In the genomic region with DNA sequence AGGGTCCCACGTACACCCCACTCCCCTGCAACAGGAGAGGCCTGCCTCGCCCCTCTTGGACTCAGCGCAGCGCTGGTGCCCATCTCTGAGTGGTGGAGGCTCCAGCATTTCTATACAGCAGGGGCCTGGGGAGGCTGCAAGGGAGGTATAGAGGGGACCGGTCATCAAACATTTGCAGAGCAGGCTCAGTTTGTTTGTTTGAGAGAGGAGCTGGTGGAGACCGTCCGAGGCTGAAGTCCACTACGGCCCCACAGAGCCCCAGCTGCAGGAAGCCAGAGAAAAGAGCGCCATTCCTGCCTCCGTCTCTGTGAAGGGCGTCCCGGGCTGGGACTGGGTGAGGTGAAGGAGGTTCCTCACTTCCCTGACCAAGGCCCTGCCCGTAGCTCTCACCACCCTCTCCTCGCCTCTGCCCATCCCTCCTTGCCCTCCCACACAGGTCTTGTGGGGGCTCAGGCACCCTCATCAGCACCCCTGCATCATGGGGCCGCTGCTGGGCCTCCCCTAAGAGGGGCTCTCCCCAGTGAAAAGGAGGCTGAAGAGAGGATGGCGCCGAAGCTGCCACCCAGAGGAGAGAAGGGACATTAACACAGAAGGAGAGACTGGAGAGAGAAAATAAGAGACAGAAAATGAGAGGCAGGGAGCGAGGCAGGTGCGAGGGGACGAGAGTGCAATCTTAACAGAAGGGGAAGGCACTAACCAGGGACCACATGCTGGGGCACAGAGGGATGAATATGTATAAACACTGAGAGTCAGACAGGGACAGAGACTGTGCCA, we compare ENCODE assay signal across 1 cellular context.
TF ChIP-seq lines count a peak whose summit lies in the region.

No MANE protein-coding gene starts in this region.

TF ChIP-seq in HepG2, 621 proteins besides CTCF, POLR2A, EP300 and RAD21 (continued from another document):
- TF ChIP-seq SOX13 (IDR thresholded peaks at IDR 0.05) (no peak), SOX13 (CRISPR knock-in tag; conservative IDR thresholded peaks at IDR 0.05 in 1 of 2, IDR thresholded peaks at IDR 0.05 in 1 of 2) (peak in 1 of 2 experiments; percentile 36; a peak in 1 of 4 replicates), TOPORS (CRISPR knock-in tag; IDR thresholded peaks at IDR 0.05) (peak; percentile 75; the same call in 1 of the 2 replicates), FOXO1 (CRISPR knock-in tag; IDR thresholded peaks at IDR 0.05) (peak; percentile 63), SOX5 (CRISPR knock-in tag; IDR thresholded peaks at IDR 0.05; ENCODE audit: borderline replicate concordance) (peak; percentile 28; the same call in 1 of the 2 replicates), EZH2 (conservative IDR thresholded peaks at IDR 0.05; ENCODE audit: low read depth, low read length) (no peak), IKZF4 (CRISPR knock-in tag; IDR thresholded peaks at IDR 0.05; ENCODE audit: borderline replicate concordance, low read depth, not compliant biosample characterization) (no peak), SMYD3 (CRISPR knock-in tag; IDR thresholded peaks at IDR 0.05) (no peak), KAT8 (CRISPR knock-in tag; IDR thresholded peaks at IDR 0.05) (no peak), ZNF256 (CRISPR knock-in tag; conservative IDR thresholded peaks at IDR 0.05) (0 out of 2 replicates have a peak, but pooled peaks have one; percentile 39), REST (IDR thresholded peaks at IDR 0.05; ENCODE audit: borderline replicate concordance in 1 of 2, low read depth in 1 of 2, low read length in 2 of 2) (0 out of 4 replicates have a peak, but pooled peaks of 1 of the 2 experiments have one; percentile 25), DR1 (CRISPR knock-in tag; IDR thresholded peaks at IDR 0.05) (no peak), ZNF687 (CRISPR knock-in tag; IDR thresholded peaks at IDR 0.05) (peak; percentile 90), BCL6 (CRISPR knock-in tag; IDR thresholded peaks at IDR 0.05) (peak; percentile 47; the same call in 1 of the 2 replicates), ZNF296 (CRISPR knock-in tag; conservative IDR thresholded peaks at IDR 0.05) (peak; percentile 10; the same call in 1 of the 2 replicates), ZNF205 (CRISPR knock-in tag; IDR thresholded peaks at IDR 0.05) (peak; percentile 81), ZSCAN20 (CRISPR knock-in tag; IDR thresholded peaks at IDR 0.05; ENCODE audit: borderline replicate concordance) (0 out of 2 replicates have a peak, but pooled peaks have one; percentile 41), WIZ (CRISPR knock-in tag; IDR thresholded peaks at IDR 0.05) (0 out of 2 replicates have a peak, but pooled peaks have one; percentile 58), SP5 (CRISPR knock-in tag; IDR thresholded peaks at IDR 0.05; ENCODE audit: borderline replicate concordance, low read depth) (peak; percentile 27; the same call in 1 of the 2 replicates), MED8 (CRISPR knock-in tag; IDR thresholded peaks at IDR 0.05; ENCODE audit: insufficient replicate concordance) (peak; percentile 53), POLR2AphosphoS2 (IDR thresholded peaks at IDR 0.05; ENCODE audit: low read depth, low read length) (no peak), ZFY (CRISPR knock-in tag; IDR thresholded peaks at IDR 0.05) (peak; percentile 67), ZNF501 (CRISPR knock-in tag; IDR thresholded peaks at IDR 0.05) (peak; percentile 70), ZNF766 (CRISPR knock-in tag; IDR thresholded peaks at IDR 0.05; ENCODE audit: borderline replicate concordance) (peak; percentile 71; the same call in 1 of the 2 replicates), ZBTB20 (CRISPR knock-in tag; IDR thresholded peaks at IDR 0.05; ENCODE audit: borderline replicate concordance, low read depth) (peak; percentile 86), ZNF232 (CRISPR knock-in tag; IDR thresholded peaks at IDR 0.05; ENCODE audit: borderline replicate concordance) (peak; percentile 52; the same call in 1 of the 2 replicates), ZNF567 (CRISPR knock-in tag; IDR thresholded peaks at IDR 0.05; ENCODE audit: borderline replicate concordance) (0 out of 2 replicates have a peak, but pooled peaks have one; percentile 22), ETV6 (CRISPR knock-in tag; conservative IDR thresholded peaks at IDR 0.05) (no peak), CREM (IDR thresholded peaks at IDR 0.05) (peak; percentile 54; the same call in 1 of the 2 replicates), CREM (CRISPR knock-in tag; IDR thresholded peaks at IDR 0.05) (no peak), MYC (CRISPR knock-in tag; IDR thresholded peaks at IDR 0.05; ENCODE audit: borderline replicate concordance) (peak; percentile 47; the same call in 1 of the 2 replicates), THRA (CRISPR knock-in tag; IDR thresholded peaks at IDR 0.05; ENCODE audit: borderline replicate concordance) (peak; percentile 52; the same call in 1 of the 2 replicates), ZNF574 (CRISPR knock-in tag; IDR thresholded peaks at IDR 0.05) (peak; percentile 65; the same call in 1 of the 2 replicates), KLF13 (CRISPR knock-in tag; IDR thresholded peaks at IDR 0.05) (no peak), PHF8 (CRISPR knock-in tag; IDR thresholded peaks at IDR 0.05) (no peak), ZNF557 (CRISPR knock-in tag; IDR thresholded peaks at IDR 0.05) (peak; percentile 38; the same call in 1 of the 2 replicates), HNRNPLL (IDR thresholded peaks at IDR 0.05; ENCODE audit: low read depth, low read length, poor library complexity, severe bottlenecking) (peak; percentile 7), TCF12 (IDR thresholded peaks at IDR 0.05) (no peak), TCF12 (CRISPR knock-in tag; IDR thresholded peaks at IDR 0.05) (0 out of 2 replicates have a peak, but pooled peaks have one; percentile 36), ELF4 (CRISPR knock-in tag; IDR thresholded peaks at IDR 0.05; ENCODE audit: borderline replicate concordance) (no peak), ZFP1 (CRISPR knock-in tag; IDR thresholded peaks at IDR 0.05) (0 out of 2 replicates have a peak, but pooled peaks have one; percentile 28), ELF3 (CRISPR knock-in tag; IDR thresholded peaks at IDR 0.05) (0 out of 2 replicates have a peak, but pooled peaks have one; percentile 32), ATM (IDR thresholded peaks at IDR 0.05; ENCODE audit: borderline replicate concordance) (no peak), GATAD2A (CRISPR knock-in tag; IDR thresholded peaks at IDR 0.05) (peak; percentile 66), SAP130 (CRISPR knock-in tag; IDR thresholded peaks at IDR 0.05; ENCODE audit: low read depth) (peak; percentile 42), HOXA5 (CRISPR knock-in tag; IDR thresholded peaks at IDR 0.05) (peak; percentile 78; the same call in 1 of the 2 replicates), NR2F6 (IDR thresholded peaks at IDR 0.05) (peak; percentile 43; the same call in 1 of the 2 replicates), NR2F6 (CRISPR knock-in tag; IDR thresholded peaks at IDR 0.05) (no peak)
- TF ChIP-seq, protein P1, sequence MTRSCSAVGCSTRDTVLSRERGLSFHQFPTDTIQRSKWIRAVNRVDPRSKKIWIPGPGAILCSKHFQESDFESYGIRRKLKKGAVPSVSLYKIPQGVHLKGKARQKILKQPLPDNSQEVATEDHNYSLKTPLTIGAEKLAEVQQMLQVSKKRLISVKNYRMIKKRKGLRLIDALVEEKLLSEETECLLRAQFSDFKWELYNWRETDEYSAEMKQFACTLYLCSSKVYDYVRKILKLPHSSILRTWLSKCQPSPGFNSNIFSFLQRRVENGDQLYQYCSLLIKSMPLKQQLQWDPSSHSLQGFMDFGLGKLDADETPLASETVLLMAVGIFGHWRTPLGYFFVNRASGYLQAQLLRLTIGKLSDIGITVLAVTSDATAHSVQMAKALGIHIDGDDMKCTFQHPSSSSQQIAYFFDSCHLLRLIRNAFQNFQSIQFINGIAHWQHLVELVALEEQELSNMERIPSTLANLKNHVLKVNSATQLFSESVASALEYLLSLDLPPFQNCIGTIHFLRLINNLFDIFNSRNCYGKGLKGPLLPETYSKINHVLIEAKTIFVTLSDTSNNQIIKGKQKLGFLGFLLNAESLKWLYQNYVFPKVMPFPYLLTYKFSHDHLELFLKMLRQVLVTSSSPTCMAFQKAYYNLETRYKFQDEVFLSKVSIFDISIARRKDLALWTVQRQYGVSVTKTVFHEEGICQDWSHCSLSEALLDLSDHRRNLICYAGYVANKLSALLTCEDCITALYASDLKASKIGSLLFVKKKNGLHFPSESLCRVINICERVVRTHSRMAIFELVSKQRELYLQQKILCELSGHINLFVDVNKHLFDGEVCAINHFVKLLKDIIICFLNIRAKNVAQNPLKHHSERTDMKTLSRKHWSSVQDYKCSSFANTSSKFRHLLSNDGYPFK (CRISPR knock-in tag; IDR thresholded peaks at IDR 0.05; ENCODE audit: borderline replicate concordance) = 0 out of 2 replicates have a peak, but pooled peaks have one; percentile 63
